ENCODE assay signal across 1 cellular context in the genomic region with DNA sequence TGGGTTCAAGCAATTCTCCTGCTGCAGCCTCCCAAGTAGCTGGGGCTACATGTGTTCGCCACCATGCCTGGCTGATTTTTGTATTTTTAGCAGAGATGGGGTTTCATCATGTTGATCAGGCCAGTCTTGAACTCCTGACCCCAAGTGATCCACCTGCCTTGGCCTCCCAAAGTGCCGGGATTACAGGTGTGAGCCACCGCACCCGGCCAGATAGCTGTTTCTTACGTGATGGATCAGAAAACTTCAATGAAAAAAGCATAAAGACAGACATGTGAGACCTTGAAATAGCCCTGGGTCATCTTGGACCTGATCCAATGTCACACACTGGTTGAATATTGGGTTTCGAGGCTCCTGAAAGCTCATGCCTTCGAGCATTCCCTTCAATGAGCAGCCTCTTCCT.
A peak's percentile ranks its signal among the peaks of the same experiment; 100 is the strongest.
TF ChIP-seq lines count a peak whose summit lies in the region.

No MANE protein-coding gene starts in this region.

TF ChIP-seq in K562, 482 proteins besides CTCF, POLR2A, EP300 and RAD21 (continued from another document and continues in another):
- TF ChIP-seq, protein P1, sequence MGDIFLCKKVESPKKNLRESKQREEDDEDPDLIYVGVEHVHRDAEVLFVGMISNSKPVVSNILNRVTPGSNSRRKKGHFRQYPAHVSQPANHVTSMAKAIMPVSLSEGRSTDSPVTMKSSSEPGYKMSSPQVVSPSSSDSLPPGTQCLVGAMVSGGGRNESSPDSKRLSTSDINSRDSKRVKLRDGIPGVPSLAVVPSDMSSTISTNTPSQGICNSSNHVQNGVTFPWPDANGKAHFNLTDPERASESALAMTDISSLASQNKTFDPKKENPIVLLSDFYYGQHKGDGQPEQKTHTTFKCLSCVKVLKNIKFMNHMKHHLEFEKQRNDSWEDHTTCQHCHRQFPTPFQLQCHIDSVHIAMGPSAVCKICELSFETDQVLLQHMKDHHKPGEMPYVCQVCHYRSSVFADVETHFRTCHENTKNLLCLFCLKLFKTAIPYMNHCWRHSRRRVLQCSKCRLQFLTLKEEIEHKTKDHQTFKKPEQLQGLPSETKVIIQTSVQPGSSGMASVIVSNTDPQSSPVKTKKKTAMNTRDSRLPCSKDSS (IDR thresholded peaks at IDR 0.05; ENCODE audit: low read depth, partially characterized antibody) = no peak
- TF ChIP-seq ETS2 (tag; IDR thresholded peaks at IDR 0.05; ENCODE audit: borderline replicate concordance, poor library complexity, severe bottlenecking) (peak; percentile 21), ARHGAP35 (IDR thresholded peaks at IDR 0.05; ENCODE audit: partially characterized antibody) (no peak), NRF1 (conservative IDR thresholded peaks at IDR 0.05 in 1 of 2, IDR thresholded peaks at IDR 0.05 in 1 of 2) (no peak), KAT8 (IDR thresholded peaks at IDR 0.05; ENCODE audit: low read depth) (no peak), TRIM24 (IDR thresholded peaks at IDR 0.05) (no peak), RBM15 (IDR thresholded peaks at IDR 0.05; ENCODE audit: insufficient read depth, low read length) (no peak), STAT5B (CRISPR knock-in tag; IDR thresholded peaks at IDR 0.05) (no peak), TCFL5 (CRISPR knock-in tag; conservative IDR thresholded peaks at IDR 0.05) (no peak), L3MBTL2 (IDR thresholded peaks at IDR 0.05) (peak; percentile 67), ZNF584 (CRISPR knock-in tag; IDR thresholded peaks at IDR 0.05; ENCODE audit: low read depth) (no peak), PRMT5 (CRISPR knock-in tag; IDR thresholded peaks at IDR 0.05) (no peak), NR4A1 (CRISPR knock-in tag; IDR thresholded peaks at IDR 0.05) (no peak), NR4A1 (tag; IDR thresholded peaks at IDR 0.05) (0 out of 2 replicates have a peak, but pooled peaks have one; percentile 35), BMI1 (IDR thresholded peaks at IDR 0.05; ENCODE audit: low read length) (no peak), SMARCC2 (IDR thresholded peaks at IDR 0.05; ENCODE audit: low read depth) (no peak), MECOM (CRISPR knock-in tag; IDR thresholded peaks at IDR 0.05) (no peak; the same call in 1 of the 2 replicates), ZNF431 (CRISPR knock-in tag; IDR thresholded peaks at IDR 0.05) (no peak), THRAP3 (IDR thresholded peaks at IDR 0.05; ENCODE audit: borderline replicate concordance) (no peak), RFX5 (IDR thresholded peaks at IDR 0.05; ENCODE audit: low read depth, low read length) (no peak), CHD2 (IDR thresholded peaks at IDR 0.05; ENCODE audit: low read depth, low read length) (no peak)
- TF ChIP-seq, protein P2, sequence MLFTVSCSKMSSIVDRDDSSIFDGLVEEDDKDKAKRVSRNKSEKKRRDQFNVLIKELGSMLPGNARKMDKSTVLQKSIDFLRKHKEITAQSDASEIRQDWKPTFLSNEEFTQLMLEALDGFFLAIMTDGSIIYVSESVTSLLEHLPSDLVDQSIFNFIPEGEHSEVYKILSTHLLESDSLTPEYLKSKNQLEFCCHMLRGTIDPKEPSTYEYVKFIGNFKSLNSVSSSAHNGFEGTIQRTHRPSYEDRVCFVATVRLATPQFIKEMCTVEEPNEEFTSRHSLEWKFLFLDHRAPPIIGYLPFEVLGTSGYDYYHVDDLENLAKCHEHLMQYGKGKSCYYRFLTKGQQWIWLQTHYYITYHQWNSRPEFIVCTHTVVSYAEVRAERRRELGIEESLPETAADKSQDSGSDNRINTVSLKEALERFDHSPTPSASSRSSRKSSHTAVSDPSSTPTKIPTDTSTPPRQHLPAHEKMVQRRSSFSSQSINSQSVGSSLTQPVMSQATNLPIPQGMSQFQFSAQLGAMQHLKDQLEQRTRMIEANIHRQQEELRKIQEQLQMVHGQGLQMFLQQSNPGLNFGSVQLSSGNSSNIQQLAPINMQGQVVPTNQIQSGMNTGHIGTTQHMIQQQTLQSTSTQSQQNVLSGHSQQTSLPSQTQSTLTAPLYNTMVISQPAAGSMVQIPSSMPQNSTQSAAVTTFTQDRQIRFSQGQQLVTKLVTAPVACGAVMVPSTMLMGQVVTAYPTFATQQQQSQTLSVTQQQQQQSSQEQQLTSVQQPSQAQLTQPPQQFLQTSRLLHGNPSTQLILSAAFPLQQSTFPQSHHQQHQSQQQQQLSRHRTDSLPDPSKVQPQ (CRISPR knock-in tag; IDR thresholded peaks at IDR 0.05; ENCODE audit: borderline replicate concordance) = no peak
- TF ChIP-seq, protein P3, sequence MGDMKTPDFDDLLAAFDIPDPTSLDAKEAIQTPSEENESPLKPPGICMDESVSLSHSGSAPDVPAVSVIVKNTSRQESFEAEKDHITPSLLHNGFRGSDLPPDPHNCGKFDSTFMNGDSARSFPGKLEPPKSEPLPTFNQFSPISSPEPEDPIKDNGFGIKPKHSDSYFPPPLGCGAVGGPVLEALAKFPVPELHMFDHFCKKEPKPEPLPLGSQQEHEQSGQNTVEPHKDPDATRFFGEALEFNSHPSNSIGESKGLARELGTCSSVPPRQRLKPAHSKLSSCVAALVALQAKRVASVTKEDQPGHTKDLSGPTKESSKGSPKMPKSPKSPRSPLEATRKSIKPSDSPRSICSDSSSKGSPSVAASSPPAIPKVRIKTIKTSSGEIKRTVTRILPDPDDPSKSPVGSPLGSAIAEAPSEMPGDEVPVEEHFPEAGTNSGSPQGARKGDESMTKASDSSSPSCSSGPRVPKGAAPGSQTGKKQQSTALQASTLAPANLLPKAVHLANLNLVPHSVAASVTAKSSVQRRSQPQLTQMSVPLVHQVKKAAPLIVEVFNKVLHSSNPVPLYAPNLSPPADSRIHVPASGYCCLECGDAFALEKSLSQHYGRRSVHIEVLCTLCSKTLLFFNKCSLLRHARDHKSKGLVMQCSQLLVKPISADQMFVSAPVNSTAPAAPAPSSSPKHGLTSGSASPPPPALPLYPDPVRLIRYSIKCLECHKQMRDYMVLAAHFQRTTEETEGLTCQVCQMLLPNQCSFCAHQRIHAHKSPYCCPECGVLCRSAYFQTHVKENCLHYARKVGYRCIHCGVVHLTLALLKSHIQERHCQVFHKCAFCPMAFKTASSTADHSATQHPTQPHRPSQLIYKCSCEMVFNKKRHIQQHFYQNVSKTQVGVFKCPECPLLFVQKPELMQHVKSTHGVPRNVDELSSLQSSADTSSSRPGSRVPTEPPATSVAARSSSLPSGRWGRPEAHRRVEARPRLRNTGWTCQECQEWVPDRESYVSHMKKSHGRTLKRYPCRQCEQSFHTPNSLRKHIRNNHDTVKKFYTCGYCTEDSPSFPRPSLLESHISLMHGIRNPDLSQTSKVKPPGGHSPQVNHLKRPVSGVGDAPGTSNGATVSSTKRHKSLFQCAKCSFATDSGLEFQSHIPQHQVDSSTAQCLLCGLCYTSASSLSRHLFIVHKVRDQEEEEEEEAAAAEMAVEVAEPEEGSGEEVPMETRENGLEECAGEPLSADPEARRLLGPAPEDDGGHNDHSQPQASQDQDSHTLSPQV (IDR thresholded peaks at IDR 0.05) = no peak; the same call in 1 of the 2 replicates
- TF ChIP-seq, protein P4, sequence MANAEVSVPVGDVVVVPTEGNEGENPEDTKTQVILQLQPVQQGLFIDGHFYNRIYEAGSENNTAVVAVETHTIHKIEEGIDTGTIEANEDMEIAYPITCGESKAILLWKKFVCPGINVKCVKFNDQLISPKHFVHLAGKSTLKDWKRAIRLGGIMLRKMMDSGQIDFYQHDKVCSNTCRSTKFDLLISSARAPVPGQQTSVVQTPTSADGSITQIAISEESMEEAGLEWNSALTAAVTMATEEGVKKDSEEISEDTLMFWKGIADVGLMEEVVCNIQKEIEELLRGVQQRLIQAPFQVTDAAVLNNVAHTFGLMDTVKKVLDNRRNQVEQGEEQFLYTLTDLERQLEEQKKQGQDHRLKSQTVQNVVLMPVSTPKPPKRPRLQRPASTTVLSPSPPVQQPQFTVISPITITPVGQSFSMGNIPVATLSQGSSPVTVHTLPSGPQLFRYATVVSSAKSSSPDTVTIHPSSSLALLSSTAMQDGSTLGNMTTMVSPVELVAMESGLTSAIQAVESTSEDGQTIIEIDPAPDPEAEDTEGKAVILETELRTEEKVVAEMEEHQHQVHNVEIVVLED (CRISPR knock-in tag; IDR thresholded peaks at IDR 0.05) = no peak
- TF ChIP-seq, protein P5, sequence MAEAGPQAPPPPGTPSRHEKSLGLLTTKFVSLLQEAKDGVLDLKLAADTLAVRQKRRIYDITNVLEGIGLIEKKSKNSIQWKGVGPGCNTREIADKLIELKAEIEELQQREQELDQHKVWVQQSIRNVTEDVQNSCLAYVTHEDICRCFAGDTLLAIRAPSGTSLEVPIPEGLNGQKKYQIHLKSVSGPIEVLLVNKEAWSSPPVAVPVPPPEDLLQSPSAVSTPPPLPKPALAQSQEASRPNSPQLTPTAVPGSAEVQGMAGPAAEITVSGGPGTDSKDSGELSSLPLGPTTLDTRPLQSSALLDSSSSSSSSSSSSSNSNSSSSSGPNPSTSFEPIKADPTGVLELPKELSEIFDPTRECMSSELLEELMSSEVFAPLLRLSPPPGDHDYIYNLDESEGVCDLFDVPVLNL (CRISPR knock-in tag; IDR thresholded peaks at IDR 0.05; ENCODE audit: low read depth) = no peak
- TF ChIP-seq, protein P6, sequence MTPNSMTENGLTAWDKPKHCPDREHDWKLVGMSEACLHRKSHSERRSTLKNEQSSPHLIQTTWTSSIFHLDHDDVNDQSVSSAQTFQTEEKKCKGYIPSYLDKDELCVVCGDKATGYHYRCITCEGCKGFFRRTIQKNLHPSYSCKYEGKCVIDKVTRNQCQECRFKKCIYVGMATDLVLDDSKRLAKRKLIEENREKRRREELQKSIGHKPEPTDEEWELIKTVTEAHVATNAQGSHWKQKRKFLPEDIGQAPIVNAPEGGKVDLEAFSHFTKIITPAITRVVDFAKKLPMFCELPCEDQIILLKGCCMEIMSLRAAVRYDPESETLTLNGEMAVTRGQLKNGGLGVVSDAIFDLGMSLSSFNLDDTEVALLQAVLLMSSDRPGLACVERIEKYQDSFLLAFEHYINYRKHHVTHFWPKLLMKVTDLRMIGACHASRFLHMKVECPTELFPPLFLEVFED (CRISPR knock-in tag; conservative IDR thresholded peaks at IDR 0.05) = no peak
- TF ChIP-seq, protein P7, sequence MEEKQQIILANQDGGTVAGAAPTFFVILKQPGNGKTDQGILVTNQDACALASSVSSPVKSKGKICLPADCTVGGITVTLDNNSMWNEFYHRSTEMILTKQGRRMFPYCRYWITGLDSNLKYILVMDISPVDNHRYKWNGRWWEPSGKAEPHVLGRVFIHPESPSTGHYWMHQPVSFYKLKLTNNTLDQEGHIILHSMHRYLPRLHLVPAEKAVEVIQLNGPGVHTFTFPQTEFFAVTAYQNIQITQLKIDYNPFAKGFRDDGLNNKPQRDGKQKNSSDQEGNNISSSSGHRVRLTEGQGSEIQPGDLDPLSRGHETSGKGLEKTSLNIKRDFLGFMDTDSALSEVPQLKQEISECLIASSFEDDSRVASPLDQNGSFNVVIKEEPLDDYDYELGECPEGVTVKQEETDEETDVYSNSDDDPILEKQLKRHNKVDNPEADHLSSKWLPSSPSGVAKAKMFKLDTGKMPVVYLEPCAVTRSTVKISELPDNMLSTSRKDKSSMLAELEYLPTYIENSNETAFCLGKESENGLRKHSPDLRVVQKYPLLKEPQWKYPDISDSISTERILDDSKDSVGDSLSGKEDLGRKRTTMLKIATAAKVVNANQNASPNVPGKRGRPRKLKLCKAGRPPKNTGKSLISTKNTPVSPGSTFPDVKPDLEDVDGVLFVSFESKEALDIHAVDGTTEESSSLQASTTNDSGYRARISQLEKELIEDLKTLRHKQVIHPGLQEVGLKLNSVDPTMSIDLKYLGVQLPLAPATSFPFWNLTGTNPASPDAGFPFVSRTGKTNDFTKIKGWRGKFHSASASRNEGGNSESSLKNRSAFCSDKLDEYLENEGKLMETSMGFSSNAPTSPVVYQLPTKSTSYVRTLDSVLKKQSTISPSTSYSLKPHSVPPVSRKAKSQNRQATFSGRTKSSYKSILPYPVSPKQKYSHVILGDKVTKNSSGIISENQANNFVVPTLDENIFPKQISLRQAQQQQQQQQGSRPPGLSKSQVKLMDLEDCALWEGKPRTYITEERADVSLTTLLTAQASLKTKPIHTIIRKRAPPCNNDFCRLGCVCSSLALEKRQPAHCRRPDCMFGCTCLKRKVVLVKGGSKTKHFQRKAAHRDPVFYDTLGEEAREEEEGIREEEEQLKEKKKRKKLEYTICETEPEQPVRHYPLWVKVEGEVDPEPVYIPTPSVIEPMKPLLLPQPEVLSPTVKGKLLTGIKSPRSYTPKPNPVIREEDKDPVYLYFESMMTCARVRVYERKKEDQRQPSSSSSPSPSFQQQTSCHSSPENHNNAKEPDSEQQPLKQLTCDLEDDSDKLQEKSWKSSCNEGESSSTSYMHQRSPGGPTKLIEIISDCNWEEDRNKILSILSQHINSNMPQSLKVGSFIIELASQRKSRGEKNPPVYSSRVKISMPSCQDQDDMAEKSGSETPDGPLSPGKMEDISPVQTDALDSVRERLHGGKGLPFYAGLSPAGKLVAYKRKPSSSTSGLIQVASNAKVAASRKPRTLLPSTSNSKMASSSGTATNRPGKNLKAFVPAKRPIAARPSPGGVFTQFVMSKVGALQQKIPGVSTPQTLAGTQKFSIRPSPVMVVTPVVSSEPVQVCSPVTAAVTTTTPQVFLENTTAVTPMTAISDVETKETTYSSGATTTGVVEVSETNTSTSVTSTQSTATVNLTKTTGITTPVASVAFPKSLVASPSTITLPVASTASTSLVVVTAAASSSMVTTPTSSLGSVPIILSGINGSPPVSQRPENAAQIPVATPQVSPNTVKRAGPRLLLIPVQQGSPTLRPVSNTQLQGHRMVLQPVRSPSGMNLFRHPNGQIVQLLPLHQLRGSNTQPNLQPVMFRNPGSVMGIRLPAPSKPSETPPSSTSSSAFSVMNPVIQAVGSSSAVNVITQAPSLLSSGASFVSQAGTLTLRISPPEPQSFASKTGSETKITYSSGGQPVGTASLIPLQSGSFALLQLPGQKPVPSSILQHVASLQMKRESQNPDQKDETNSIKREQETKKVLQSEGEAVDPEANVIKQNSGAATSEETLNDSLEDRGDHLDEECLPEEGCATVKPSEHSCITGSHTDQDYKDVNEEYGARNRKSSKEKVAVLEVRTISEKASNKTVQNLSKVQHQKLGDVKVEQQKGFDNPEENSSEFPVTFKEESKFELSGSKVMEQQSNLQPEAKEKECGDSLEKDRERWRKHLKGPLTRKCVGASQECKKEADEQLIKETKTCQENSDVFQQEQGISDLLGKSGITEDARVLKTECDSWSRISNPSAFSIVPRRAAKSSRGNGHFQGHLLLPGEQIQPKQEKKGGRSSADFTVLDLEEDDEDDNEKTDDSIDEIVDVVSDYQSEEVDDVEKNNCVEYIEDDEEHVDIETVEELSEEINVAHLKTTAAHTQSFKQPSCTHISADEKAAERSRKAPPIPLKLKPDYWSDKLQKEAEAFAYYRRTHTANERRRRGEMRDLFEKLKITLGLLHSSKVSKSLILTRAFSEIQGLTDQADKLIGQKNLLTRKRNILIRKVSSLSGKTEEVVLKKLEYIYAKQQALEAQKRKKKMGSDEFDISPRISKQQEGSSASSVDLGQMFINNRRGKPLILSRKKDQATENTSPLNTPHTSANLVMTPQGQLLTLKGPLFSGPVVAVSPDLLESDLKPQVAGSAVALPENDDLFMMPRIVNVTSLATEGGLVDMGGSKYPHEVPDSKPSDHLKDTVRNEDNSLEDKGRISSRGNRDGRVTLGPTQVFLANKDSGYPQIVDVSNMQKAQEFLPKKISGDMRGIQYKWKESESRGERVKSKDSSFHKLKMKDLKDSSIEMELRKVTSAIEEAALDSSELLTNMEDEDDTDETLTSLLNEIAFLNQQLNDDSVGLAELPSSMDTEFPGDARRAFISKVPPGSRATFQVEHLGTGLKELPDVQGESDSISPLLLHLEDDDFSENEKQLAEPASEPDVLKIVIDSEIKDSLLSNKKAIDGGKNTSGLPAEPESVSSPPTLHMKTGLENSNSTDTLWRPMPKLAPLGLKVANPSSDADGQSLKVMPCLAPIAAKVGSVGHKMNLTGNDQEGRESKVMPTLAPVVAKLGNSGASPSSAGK (IDR thresholded peaks at IDR 0.05) = peak; percentile 38
- TF ChIP-seq, protein P8, sequence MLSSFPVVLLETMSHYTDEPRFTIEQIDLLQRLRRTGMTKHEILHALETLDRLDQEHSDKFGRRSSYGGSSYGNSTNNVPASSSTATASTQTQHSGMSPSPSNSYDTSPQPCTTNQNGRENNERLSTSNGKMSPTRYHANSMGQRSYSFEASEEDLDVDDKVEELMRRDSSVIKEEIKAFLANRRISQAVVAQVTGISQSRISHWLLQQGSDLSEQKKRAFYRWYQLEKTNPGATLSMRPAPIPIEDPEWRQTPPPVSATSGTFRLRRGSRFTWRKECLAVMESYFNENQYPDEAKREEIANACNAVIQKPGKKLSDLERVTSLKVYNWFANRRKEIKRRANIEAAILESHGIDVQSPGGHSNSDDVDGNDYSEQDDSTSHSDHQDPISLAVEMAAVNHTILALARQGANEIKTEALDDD (IDR thresholded peaks at IDR 0.05) = no peak
